18 cellular contexts compared by ENCODE assay signal in genomic region chr2:33298233-33298632, GRCh38.
DNase-seq lines count a peak whose midpoint lies in the region; ATAC-seq, FAIRE-seq and TF ChIP-seq lines count a peak whose summit lies in the region.
"Had no signal": no experiment of that assay in that cellular context is flagged by ENCODE, and none has a peak within 500 bp of the region (broad histone marks: within the 10 kb centered on the region; RNA-seq: fewer than 3 reads in every experiment).

No MANE protein-coding gene starts in this region.

- no peaks in the 10 kb centered on the region for H4K20me1 ChIP-seq in HepG2 (ENCODE audit: insufficient read depth, low read length)

- no peaks in the 10 kb centered on the region for H3K27me3 Mint-ChIP-seq in mesothelial cell of epicardium (ENCODE audit: low read depth)

- H3K9me3 Mint-ChIP-seq in mesothelial cell of epicardium, result no peaks in the 10 kb centered on the region
- H3K9me3 Mint-ChIP-seq: naive B cell had no signal

- CTCF ChIA-PET in HepG2 (lab: Yijun Ruan, JAX; ENCODE audit: low intra/inter-chr PET ratio, low total read pairs), result no interaction called here

- no peak overlapping the region for H3K4me3 ChIP-seq in HepG2 (replicated peaks in 1 of 3; ENCODE audit: insufficient read depth in 1 of 3, low read depth in 2 of 3, low read length in 3 of 3)
- H3K4me3 ChIP-seq in right lobe of liver, result no peak overlapping the region
- H3K4me3 ChIP-seq in cardiac fibroblast (replicated peaks in 1 of 2; ENCODE audit: low read depth in 2 of 2, low read length in 2 of 2), result no peak overlapping the region
- H3K4me3 ChIP-seq: spleen, testis had no signal

- peaks cover 26% of the 10 kb centered on the region for H3K36me3 Mint-ChIP-seq in mesothelial cell of epicardium
- H3K36me3 Mint-ChIP-seq: naive B cell had no signal

- no peak overlapping the region for H3K4me2 ChIP-seq in HepG2 (ENCODE audit: low read depth, low read length)

- no peak overlapping the region for H2AFZ ChIP-seq in HepG2 (ENCODE audit: low read length)

- WGBS in HepG2 (ENCODE audit: low lambda C conversion rate), result 15% methylated on average over 3 of the region's 3 CpGs
- 79% methylated on average over 3 of the region's 3 CpGs for WGBS in right lobe of liver (ENCODE audit: insufficient coverage, low coverage, low lambda C conversion rate, missing lambda C conversion rate)

- peak overlapping the region; percentile 30 for H3K27ac Mint-ChIP-seq in mesothelial cell of epicardium
- H3K27ac Mint-ChIP-seq: naive B cell had no signal

- H3K4me1 Mint-ChIP-seq in mesothelial cell of epicardium, result peaks cover 17% of the 10 kb centered on the region
- H3K4me1 Mint-ChIP-seq: naive B cell had no signal

- no peak for TF ChIP-seq EP300 in HepG2 (IDR thresholded peaks at IDR 0.05; ENCODE audit: low read depth in 2 of 2, low read length in 2 of 2)
- no peak for TF ChIP-seq EP300 in HepG2 (CRISPR knock-in tag; IDR thresholded peaks at IDR 0.05; ENCODE audit: borderline replicate concordance)

- no peak for TF ChIP-seq RAD21 in HepG2 (CRISPR knock-in tag; IDR thresholded peaks at IDR 0.05)

- H3K27ac ChIP-seq in HepG2 (ENCODE audit: extremely low read length, insufficient read depth, low read length) (no peak overlapping the region), right lobe of liver (no peak overlapping the region)
- H3K27ac ChIP-seq: RWPE1, spleen had no signal

- ATAC-seq in HepG2 (no peak), right lobe of liver (no peak), GM19328 (IDR thresholded peaks at IDR 0.05; ENCODE audit: unreplicated experiment) (no peak), GM19351 (IDR thresholded peaks at IDR 0.05; ENCODE audit: unreplicated experiment) (no peak)

- no peaks in the 10 kb centered on the region for H3K36me3 ChIP-seq in HepG2 (replicated peaks in 1 of 2; ENCODE audit: control insufficient read depth in 1 of 2, insufficient read depth in 2 of 2, low read length in 2 of 2)
- H3K36me3 ChIP-seq in right lobe of liver, result no peaks in the 10 kb centered on the region
- H3K36me3 ChIP-seq: spleen had no signal

- H3K4me3 Mint-ChIP-seq in mesothelial cell of epicardium, result no peak overlapping the region
- H3K4me3 Mint-ChIP-seq: naive B cell had no signal

- H3K9ac ChIP-seq in HepG2 (ENCODE audit: insufficient read depth, low read depth, low read length), result no peak overlapping the region

- no peaks in the 10 kb centered on the region for H3K4me1 ChIP-seq in HepG2 (ENCODE audit: insufficient read depth, low read length)
- H3K4me1 ChIP-seq in right lobe of liver, result no peaks in the 10 kb centered on the region
- H3K4me1 ChIP-seq: spleen, testis had no signal

- in situ Hi-C loops in HepG2 (cut with HindIII; ENCODE audit: extremely low pct_ligation_motif_present, low pct_unique_long_range_greater_than_20kb), result no loop called here

- no peaks in the 10 kb centered on the region for H3K79me2 ChIP-seq in HepG2 (ENCODE audit: insufficient read depth, low read length)

- TF ChIP-seq CTCF in HepG2 (CRISPR knock-in tag; IDR thresholded peaks at IDR 0.05) (no peak), right lobe of liver (IDR thresholded peaks at IDR 0.05) (no peak), cardiac fibroblast (IDR thresholded peaks at IDR 0.05; ENCODE audit: low read depth, low read length) (no peak), mesothelial cell of epicardium (IDR thresholded peaks at IDR 0.05; ENCODE audit: unreplicated experiment) (no peak)

- TF ChIP-seq POLR2A in HepG2 (IDR thresholded peaks at IDR 0.05; ENCODE audit: insufficient read depth in 1 of 2, low read depth in 2 of 2, low read length in 2 of 2) (no peak), right lobe of liver (IDR thresholded peaks at IDR 0.05) (no peak)

- no peaks in the 10 kb centered on the region for H3K9me3 ChIP-seq in HepG2 (ENCODE audit: low read length)
- no peaks in the 10 kb centered on the region for H3K9me3 ChIP-seq in right lobe of liver
- H3K9me3 ChIP-seq: spleen, testis had no signal

- POLR2A ChIA-PET in HepG2 (lab: Yijun Ruan, JAX), result no interaction called here

- BruUV-seq in HepG2 (replicated peaks; lab: Mats Ljungman, UMichigan), result no TSS peak

- H3K27me3 ChIP-seq in HepG2 (ENCODE audit: control insufficient read depth in 1 of 2, insufficient read depth in 2 of 2, low read length in 2 of 2) (no peaks in the 10 kb centered on the region), right lobe of liver (no peaks in the 10 kb centered on the region)
- H3K27me3 ChIP-seq: spleen, testis had no signal

- no peak for DNase-seq in HepG2 (ENCODE audit: low spot score)
- DNase-seq in right lobe of liver, result no peak
- DNase-seq in cardiac fibroblast (ENCODE audit: low read depth in 2 of 2), result peak; percentile 39 to 76
- DNase-seq in mesothelial cell of epicardium (ENCODE audit: low spot score in 2 of 2, unreplicated experiment in 2 of 2), result no peak
- DNase-seq in posterior cingulate gyrus, result no peak
- no peak for DNase-seq in stimulated activated naive CD4-positive, alpha-beta T cell treated with Interleukin-2 at 50 U/mL for 16 hours (lab: John Stamatoyannopoulos, UW)
- DNase-seq: dermis blood vessel endothelial cell, DMS 273 treated with DMSO at 0.1 percent for 48 hours, KBM-7, naive B cell, NCI-H1436 treated with DMSO at 0.1 percent for 48 hours, NCI-H524, spleen, T1000, testis had no signal

- intact Hi-C loops in HepG2 (cut with micrococcal nuclease; ENCODE audit: unreplicated experiment) (no loop called here), right lobe of liver (cut with DNase I) (no loop called here), posterior cingulate gyrus (cut with DNase I) (no loop called here)

- no peak for FAIRE-seq in HepG2 (lab: Jason Lieb, UNC)

TF ChIP-seq in HepG2, 621 proteins besides CTCF, POLR2A, EP300 and RAD21:
- peak; percentile 52; the same call in 1 of the 2 replicates for TF ChIP-seq CREB1 (IDR thresholded peaks at IDR 0.05)
- no peak for TF ChIP-seq CREB1 (CRISPR knock-in tag; IDR thresholded peaks at IDR 0.05)
- TF ChIP-seq, protein P1, sequence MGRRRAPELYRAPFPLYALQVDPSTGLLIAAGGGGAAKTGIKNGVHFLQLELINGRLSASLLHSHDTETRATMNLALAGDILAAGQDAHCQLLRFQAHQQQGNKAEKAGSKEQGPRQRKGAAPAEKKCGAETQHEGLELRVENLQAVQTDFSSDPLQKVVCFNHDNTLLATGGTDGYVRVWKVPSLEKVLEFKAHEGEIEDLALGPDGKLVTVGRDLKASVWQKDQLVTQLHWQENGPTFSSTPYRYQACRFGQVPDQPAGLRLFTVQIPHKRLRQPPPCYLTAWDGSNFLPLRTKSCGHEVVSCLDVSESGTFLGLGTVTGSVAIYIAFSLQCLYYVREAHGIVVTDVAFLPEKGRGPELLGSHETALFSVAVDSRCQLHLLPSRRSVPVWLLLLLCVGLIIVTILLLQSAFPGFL (CRISPR knock-in tag; IDR thresholded peaks at IDR 0.05), result no peak

Comparison
In these comparisons a context has a peak if more than half of its experiments do, and no peak if none do; other contexts are left out.
1. DNase-seq: peak in cardiac fibroblast (2 of 2); none in HepG2 (single experiment), right lobe of liver (0 of 3), mesothelial cell of epicardium (0 of 2), posterior cingulate gyrus (0 of 10) and stimulated activated naive CD4-positive, alpha-beta T cell treated with Interleukin-2 at 50 U/mL for 16 hours (single experiment).